In genomic region chr19:49817964-49818690, GRCh38 we compare ENCODE assay signal across 8 cellular contexts. TPM values are rescaled to one million over a fixed set of nuclear protein-coding genes. Genes with fewer than 3 reads are reported as not detected.
DNase-seq lines count a peak whose midpoint lies in the region; ATAC-seq and TF ChIP-seq lines count a peak whose summit lies in the region.

Gene MED25 (plus strand): TSS chr19:49818289. CDS start chr19:49818342, 53 bp downstream.

- H3K9me3 Mint-ChIP-seq in progenitor cell of endocrine pancreas (ENCODE audit: low read depth) = no peaks in the 10 kb centered on the region

- H3K4me1 Mint-ChIP-seq in progenitor cell of endocrine pancreas (ENCODE audit: low read depth) = peaks cover 22% of the 10 kb centered on the region

- H3K4me3 ChIP-seq in heart right ventricle (peak within 1 kb of the TSS; percentile 49 to 93 (median 86)), upper lobe of right lung (peak within 1 kb of the TSS; percentile 81)

- intact Hi-C loops in T-helper 1 cell treated with Interleukin-12 subunit alpha and Interleukin-12 subunit beta and Interleukin-4 antibody, amounts not matched to agents 30 ng/mL and 1 ng/mL, for 36 hours (cut with micrococcal nuclease) = loop anchor here (1.0 to 10.0 kb wide), 8 partner anchors 32 to 207 kb away; partner anchors contain the start of genes AKT1S1, ATF5, NUP62 and RRAS
- intact Hi-C loops in heart right ventricle (cut with DNase I) (loop anchor here in 5 of 10 donors (1.0 to 5.0 kb wide), 5 partner anchors 33 to 52 kb away; partner anchors contain the start of genes PNKP (in 4 of the 5) and PTOV1 (in 3 of the 5)), upper lobe of right lung (cut with DNase I) (no loop called here)

- H3K4me1 ChIP-seq in heart right ventricle = peaks cover 5 to 44% (median 38%) of the 10 kb centered on the region in 9 donors
- H3K4me1 ChIP-seq in upper lobe of right lung = peaks cover 9% of the 10 kb centered on the region

- peak within 1 kb of the TSS; percentile 99 for H3K4me3 Mint-ChIP-seq in progenitor cell of endocrine pancreas (ENCODE audit: low read depth)

- H3K27ac ChIP-seq in heart right ventricle (peak within 1 kb of the TSS; percentile 83 to 98 (median 96)), upper lobe of right lung (peak within 1 kb of the TSS; percentile 99)

- peaks cover 5% of the 10 kb centered on the region for H3K36me3 Mint-ChIP-seq in progenitor cell of endocrine pancreas (ENCODE audit: insufficient read depth)

- ATAC-seq in HG02678 (IDR thresholded peaks at IDR 0.05; ENCODE audit: unreplicated experiment) (peak; percentile 70), heart right ventricle (peak; percentile 75 to 83 (median 78)), upper lobe of right lung (peak; percentile 85)

- H3K36me3 ChIP-seq in heart right ventricle = peaks cover 0 to 20% (median 0%) of the 10 kb centered on the region in 9 donors
- H3K36me3 ChIP-seq in upper lobe of right lung = peaks cover 2% of the 10 kb centered on the region

- H3K27ac Mint-ChIP-seq in progenitor cell of endocrine pancreas = peak within 1 kb of the TSS; percentile 99

- TF ChIP-seq CTCF in GM12873 (IDR thresholded peaks at IDR 0.05; ENCODE audit: insufficient read depth, low read depth, low read length, missing control alignments) (peak; percentile 21), heart right ventricle (IDR thresholded peaks at IDR 0.05) (peak in 6 of 9 donors; percentile 27 to 59 (median 36)), progenitor cell of endocrine pancreas (IDR thresholded peaks at IDR 0.05; ENCODE audit: unreplicated experiment) (peak; percentile 41), upper lobe of right lung (IDR thresholded peaks at IDR 0.05) (peak; percentile 40)

- H3K27me3 ChIP-seq in heart right ventricle (no peaks in the 10 kb centered on the region), upper lobe of right lung (no peaks in the 10 kb centered on the region)

- 0 to 1% methylated on average over 58 of the region's 58 CpGs for WGBS in heart right ventricle, 2 donors

- no peaks in the 10 kb centered on the region for H3K27me3 Mint-ChIP-seq in progenitor cell of endocrine pancreas

- no peaks in the 10 kb centered on the region for H3K9me3 ChIP-seq in heart right ventricle
- H3K9me3 ChIP-seq in upper lobe of right lung = no peaks in the 10 kb centered on the region

- peak; percentile 93 to 97 (median 94) for DNase-seq in NCI-H1417 (lab: John Stamatoyannopoulos, UW)
- peak; percentile 75 for DNase-seq in amniotic epithelial cell (ENCODE audit: low read depth)
- DNase-seq in heart right ventricle = peak; percentile 85 to 87
- peak; percentile 82 for DNase-seq in progenitor cell of endocrine pancreas (ENCODE audit: low spot score, unreplicated experiment)
- DNase-seq in upper lobe of right lung = peak; percentile 95

RNA-seq across cellular contexts. Expression of gene MED25, which starts in this region (rescaled TPM):
- total RNA-seq in T-helper 1 cell treated with Interleukin-12 subunit alpha and Interleukin-12 subunit beta and Interleukin-4 antibody, amounts not matched to agents 30 ng/mL and 1 ng/mL, for 36 hours = 57.8 and 59.5 TPM in 2 replicates
- total RNA-seq in heart right ventricle (100 to 1,000 TPM in 1 of 10 donors, 10 to 100 TPM in 9; 39.7 to 110 (median 54.9) TPM), progenitor cell of endocrine pancreas (136 and 141 TPM in 2 replicates), upper lobe of right lung (45.9 TPM)
- 100 to 1,000 TPM in 1 of 2 donors, 10 to 100 TPM in 1; 39.5 to 149 TPM for polyA plus RNA-seq in heart right ventricle

Comparison
In these comparisons a context has a peak if more than half of its experiments do, and no peak if none do; other contexts are left out.
1. Peak in every context shown above with its lines: DNase-seq, ATAC-seq, H3K4me3 ChIP-seq and H3K27ac ChIP-seq.